Comparison of ENCODE assay signal across 1 cellular context in the genomic region with DNA sequence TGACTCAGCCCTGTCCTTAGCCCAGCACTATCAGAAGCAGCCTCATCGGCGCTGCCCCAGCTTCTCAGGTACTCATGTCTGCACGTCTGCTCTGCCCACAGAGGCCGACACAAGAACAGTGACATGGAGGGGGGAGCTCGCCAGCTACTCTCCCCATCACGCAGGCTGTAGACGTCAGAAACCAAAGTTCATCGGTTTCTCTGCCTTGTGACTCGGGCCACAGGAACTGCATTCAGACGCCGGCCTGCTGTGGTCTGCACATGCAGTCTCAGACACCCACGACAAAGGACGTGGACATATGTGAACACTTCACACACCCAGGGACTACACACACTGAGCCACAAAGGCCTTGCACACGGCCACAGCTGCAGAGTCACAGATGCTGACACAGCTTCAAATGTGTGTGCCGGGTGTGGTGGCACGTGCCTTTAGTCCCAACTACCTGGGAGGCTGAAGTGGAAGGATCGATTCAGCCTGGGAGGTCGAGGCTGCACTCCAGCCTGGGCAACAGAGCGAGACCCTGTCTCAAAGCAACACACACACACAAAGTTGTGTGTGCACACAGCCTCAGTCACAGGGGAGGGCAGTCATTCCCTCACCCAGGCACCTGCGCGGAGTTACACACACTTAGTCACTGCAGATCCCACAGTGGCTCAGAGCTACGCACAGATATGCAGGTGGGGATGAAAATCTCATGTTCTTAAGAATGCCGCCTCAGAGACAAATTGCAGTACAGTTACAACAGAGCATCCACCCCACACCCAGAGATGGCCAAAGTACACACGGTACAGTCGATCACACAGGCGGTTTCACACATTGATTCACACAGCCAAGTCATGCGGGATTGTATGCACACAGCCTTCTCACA.
TF ChIP-seq lines count a peak whose summit lies in the region.

No MANE protein-coding gene starts in this region.

TF ChIP-seq in GM12878, 131 proteins besides CTCF, POLR2A, EP300 and RAD21 (continues in another document):
- TF ChIP-seq SUPT20H (IDR thresholded peaks at IDR 0.05; ENCODE audit: borderline replicate concordance, control insufficient read depth, low read depth, low read length), result no peak
- TF ChIP-seq PAX8 (IDR thresholded peaks at IDR 0.05), result peak; percentile 19
- no peak for TF ChIP-seq REST (IDR thresholded peaks at IDR 0.05; ENCODE audit: low read depth, low read length)
- peak; percentile 93 for TF ChIP-seq NBN (IDR thresholded peaks at IDR 0.05)
- TF ChIP-seq, protein P1, sequence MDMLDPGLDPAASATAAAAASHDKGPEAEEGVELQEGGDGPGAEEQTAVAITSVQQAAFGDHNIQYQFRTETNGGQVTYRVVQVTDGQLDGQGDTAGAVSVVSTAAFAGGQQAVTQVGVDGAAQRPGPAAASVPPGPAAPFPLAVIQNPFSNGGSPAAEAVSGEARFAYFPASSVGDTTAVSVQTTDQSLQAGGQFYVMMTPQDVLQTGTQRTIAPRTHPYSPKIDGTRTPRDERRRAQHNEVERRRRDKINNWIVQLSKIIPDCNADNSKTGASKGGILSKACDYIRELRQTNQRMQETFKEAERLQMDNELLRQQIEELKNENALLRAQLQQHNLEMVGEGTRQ (IDR thresholded peaks at IDR 0.05; ENCODE audit: borderline replicate concordance, low read depth, low read length), result no peak; the same call in 1 of the 2 replicates
- no peak for TF ChIP-seq HCFC1 (IDR thresholded peaks at IDR 0.05; ENCODE audit: low read length)
- 0 out of 2 replicates have a peak, but pooled peaks have one; percentile 3 for TF ChIP-seq BCL11A (IDR thresholded peaks at IDR 0.05; ENCODE audit: low read depth, low read length)
- TF ChIP-seq MXI1 (IDR thresholded peaks at IDR 0.05; ENCODE audit: low read depth, low read length), result peak; percentile 57
- TF ChIP-seq, protein P2, sequence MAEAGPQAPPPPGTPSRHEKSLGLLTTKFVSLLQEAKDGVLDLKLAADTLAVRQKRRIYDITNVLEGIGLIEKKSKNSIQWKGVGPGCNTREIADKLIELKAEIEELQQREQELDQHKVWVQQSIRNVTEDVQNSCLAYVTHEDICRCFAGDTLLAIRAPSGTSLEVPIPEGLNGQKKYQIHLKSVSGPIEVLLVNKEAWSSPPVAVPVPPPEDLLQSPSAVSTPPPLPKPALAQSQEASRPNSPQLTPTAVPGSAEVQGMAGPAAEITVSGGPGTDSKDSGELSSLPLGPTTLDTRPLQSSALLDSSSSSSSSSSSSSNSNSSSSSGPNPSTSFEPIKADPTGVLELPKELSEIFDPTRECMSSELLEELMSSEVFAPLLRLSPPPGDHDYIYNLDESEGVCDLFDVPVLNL (IDR thresholded peaks at IDR 0.05; ENCODE audit: low read depth, low read length), result no peak
- TF ChIP-seq, protein P3, sequence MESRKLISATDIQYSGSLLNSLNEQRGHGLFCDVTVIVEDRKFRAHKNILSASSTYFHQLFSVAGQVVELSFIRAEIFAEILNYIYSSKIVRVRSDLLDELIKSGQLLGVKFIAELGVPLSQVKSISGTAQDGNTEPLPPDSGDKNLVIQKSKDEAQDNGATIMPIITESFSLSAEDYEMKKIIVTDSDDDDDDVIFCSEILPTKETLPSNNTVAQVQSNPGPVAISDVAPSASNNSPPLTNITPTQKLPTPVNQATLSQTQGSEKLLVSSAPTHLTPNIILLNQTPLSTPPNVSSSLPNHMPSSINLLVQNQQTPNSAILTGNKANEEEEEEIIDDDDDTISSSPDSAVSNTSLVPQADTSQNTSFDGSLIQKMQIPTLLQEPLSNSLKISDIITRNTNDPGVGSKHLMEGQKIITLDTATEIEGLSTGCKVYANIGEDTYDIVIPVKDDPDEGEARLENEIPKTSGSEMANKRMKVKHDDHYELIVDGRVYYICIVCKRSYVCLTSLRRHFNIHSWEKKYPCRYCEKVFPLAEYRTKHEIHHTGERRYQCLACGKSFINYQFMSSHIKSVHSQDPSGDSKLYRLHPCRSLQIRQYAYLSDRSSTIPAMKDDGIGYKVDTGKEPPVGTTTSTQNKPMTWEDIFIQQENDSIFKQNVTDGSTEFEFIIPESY (IDR thresholded peaks at IDR 0.05), result no peak
- 0 out of 2 replicates have a peak, but pooled peaks have one; percentile 10 for TF ChIP-seq SMC3 (IDR thresholded peaks at IDR 0.05; ENCODE audit: borderline replicate concordance, low read length)
- peak; percentile 65 for TF ChIP-seq E2F8 (IDR thresholded peaks at IDR 0.05; ENCODE audit: low read depth, partially characterized antibody)
- TF ChIP-seq KLF5 (IDR thresholded peaks at IDR 0.05; ENCODE audit: partially characterized antibody), result peak; percentile 71
- TF ChIP-seq IRF5 (IDR thresholded peaks at IDR 0.05; ENCODE audit: borderline replicate concordance), result peak; percentile 63; the same call in 1 of the 2 replicates
- peak; percentile 16 to 65; a peak in 2 of 4 replicates for TF ChIP-seq IKZF2 (IDR thresholded peaks at IDR 0.05)
- no peak for TF ChIP-seq RBBP5 (conservative IDR thresholded peaks at IDR 0.05)
- peak; percentile 70 for TF ChIP-seq ZNF207 (IDR thresholded peaks at IDR 0.05; ENCODE audit: borderline replicate concordance)
- TF ChIP-seq EED (IDR thresholded peaks at IDR 0.05; ENCODE audit: low read depth), result peak; percentile 11; the same call in 1 of the 2 replicates
- peak; percentile 59 for TF ChIP-seq RELA (IDR thresholded peaks at IDR 0.05; ENCODE audit: borderline replicate concordance, partially characterized antibody)
- 0 out of 2 replicates have a peak, but pooled peaks have one; percentile 48 for TF ChIP-seq MYB (IDR thresholded peaks at IDR 0.05; ENCODE audit: borderline replicate concordance, low read depth, low read length)
- TF ChIP-seq MTA2 (IDR thresholded peaks at IDR 0.05; ENCODE audit: low read depth), result peak; percentile 79; the same call in 1 of the 2 replicates
- TF ChIP-seq, protein P4, sequence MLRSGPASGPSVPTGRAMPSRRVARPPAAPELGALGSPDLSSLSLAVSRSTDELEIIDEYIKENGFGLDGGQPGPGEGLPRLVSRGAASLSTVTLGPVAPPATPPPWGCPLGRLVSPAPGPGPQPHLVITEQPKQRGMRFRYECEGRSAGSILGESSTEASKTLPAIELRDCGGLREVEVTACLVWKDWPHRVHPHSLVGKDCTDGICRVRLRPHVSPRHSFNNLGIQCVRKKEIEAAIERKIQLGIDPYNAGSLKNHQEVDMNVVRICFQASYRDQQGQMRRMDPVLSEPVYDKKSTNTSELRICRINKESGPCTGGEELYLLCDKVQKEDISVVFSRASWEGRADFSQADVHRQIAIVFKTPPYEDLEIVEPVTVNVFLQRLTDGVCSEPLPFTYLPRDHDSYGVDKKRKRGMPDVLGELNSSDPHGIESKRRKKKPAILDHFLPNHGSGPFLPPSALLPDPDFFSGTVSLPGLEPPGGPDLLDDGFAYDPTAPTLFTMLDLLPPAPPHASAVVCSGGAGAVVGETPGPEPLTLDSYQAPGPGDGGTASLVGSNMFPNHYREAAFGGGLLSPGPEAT (IDR thresholded peaks at IDR 0.05; ENCODE audit: low read depth), result peak; percentile 58; the same call in 1 of the 2 replicates
- TF ChIP-seq BACH1 (IDR thresholded peaks at IDR 0.05; ENCODE audit: borderline replicate concordance), result peak; percentile 79
- no peak for TF ChIP-seq NFYA (IDR thresholded peaks at IDR 0.05; ENCODE audit: borderline replicate concordance, low read depth, low read length)
- no peak for TF ChIP-seq ZNF217 (IDR thresholded peaks at IDR 0.05)
- TF ChIP-seq, protein P5, sequence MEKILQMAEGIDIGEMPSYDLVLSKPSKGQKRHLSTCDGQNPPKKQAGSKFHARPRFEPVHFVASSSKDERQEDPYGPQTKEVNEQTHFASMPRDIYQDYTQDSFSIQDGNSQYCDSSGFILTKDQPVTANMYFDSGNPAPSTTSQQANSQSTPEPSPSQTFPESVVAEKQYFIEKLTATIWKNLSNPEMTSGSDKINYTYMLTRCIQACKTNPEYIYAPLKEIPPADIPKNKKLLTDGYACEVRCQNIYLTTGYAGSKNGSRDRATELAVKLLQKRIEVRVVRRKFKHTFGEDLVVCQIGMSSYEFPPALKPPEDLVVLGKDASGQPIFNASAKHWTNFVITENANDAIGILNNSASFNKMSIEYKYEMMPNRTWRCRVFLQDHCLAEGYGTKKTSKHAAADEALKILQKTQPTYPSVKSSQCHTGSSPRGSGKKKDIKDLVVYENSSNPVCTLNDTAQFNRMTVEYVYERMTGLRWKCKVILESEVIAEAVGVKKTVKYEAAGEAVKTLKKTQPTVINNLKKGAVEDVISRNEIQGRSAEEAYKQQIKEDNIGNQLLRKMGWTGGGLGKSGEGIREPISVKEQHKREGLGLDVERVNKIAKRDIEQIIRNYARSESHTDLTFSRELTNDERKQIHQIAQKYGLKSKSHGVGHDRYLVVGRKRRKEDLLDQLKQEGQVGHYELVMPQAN (conservative IDR thresholded peaks at IDR 0.05), result 0 out of 2 replicates have a peak, but pooled peaks have one; percentile 14
- TF ChIP-seq RFX5 (IDR thresholded peaks at IDR 0.05; ENCODE audit: low read depth, low read length), result no peak
- peak; percentile 6 for TF ChIP-seq HDAC6 (IDR thresholded peaks at IDR 0.05; ENCODE audit: unreplicated experiment)
- peak; percentile 69; the same call in 1 of the 2 replicates for TF ChIP-seq ZNF592 (IDR thresholded peaks at IDR 0.05)
- TF ChIP-seq FOXK2 (IDR thresholded peaks at IDR 0.05), result 0 out of 2 replicates have a peak, but pooled peaks have one; percentile 24
- no peak; the same call in 1 of the 2 replicates for TF ChIP-seq TCF12 (IDR thresholded peaks at IDR 0.05; ENCODE audit: low read depth, low read length)
